Comparison of ENCODE assay signal across 30 cellular contexts in the genomic region with DNA sequence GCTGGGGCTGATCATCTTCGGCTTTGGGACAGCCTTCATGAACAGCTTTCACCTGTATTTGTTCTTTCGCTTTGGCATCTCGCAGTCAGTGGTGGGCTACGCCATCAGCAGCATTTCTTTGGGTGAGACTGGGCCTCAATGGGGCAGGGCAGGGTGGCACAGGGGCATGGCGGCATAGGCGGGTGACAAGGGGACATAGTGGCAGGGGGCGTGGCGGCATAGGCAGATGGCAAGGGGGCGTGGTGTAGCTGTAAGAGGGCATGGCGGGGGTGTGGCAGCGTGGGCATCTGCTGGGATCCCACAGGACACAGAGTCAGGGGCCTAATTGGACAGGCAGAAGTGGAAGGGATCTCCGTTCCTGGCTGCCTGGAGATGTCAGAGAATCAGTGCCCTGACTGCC. TPM values are rescaled to one million over a fixed set of nuclear protein-coding genes. Genes with fewer than 3 reads are reported as not detected.
"Had no signal": no experiment of that assay in that cellular context is flagged by ENCODE, and none has a peak within 500 bp of the region (broad histone marks: within the 10 kb centered on the region; RNA-seq: fewer than 3 reads in every experiment).

No MANE protein-coding gene starts in this region.

- H3K4me1 Mint-ChIP-seq: activated CD4-positive, alpha-beta memory T cell treated with anti-CD3 and anti-CD28 coated beads, Interleukin-2, amount 10 ng/mL, durations not matched to agents 7 days and 5 days; activated CD4-positive, alpha-beta T cell treated with anti-CD3 and anti-CD28 coated beads for 36 hours; activated CD4-positive, alpha-beta T cell treated with anti-CD3 and anti-CD28 coated beads, Interleukin-2, amount 10 ng/mL, durations not matched to agents 24 days and 14 days; activated naive CD4-positive, alpha-beta T cell treated with anti-CD3 and anti-CD28 coated beads, Interleukin-2, amount 10 ng/mL, durations not matched to agents 7 days and 5 days; activated naive CD8-positive, alpha-beta T cell treated with anti-CD3 and anti-CD28 coated beads, Interleukin-2, amount 10 ng/mL, durations not matched to agents 7 days and 5 days; brain; central memory CD8-positive, alpha-beta T cell had no signal

- H3K36me3 ChIP-seq: ascending aorta, breast epithelium, cardiac muscle cell, gastroesophageal sphincter had no signal

- H3K27me3 Mint-ChIP-seq: dendritic cell treated with granulocyte-macrophage colony-stimulating factor and Interleukin-4, amounts not matched to agents 40 ng/mL and 50 ng/mL, for 4 days had no signal

- H3K9me3 Mint-ChIP-seq: activated CD4-positive, alpha-beta memory T cell treated with anti-CD3 and anti-CD28 coated beads, Interleukin-2, amount 10 ng/mL, durations not matched to agents 7 days and 5 days; activated CD4-positive, alpha-beta T cell treated with anti-CD3 and anti-CD28 coated beads, Interleukin-2, amount 10 ng/mL, durations not matched to agents 24 days and 14 days; activated naive CD4-positive, alpha-beta T cell treated with anti-CD3 and anti-CD28 coated beads, Interleukin-2, amount 10 ng/mL, durations not matched to agents 7 days and 5 days; activated naive CD8-positive, alpha-beta T cell treated with anti-CD3 and anti-CD28 coated beads, Interleukin-2, amount 10 ng/mL, durations not matched to agents 7 days and 5 days; dendritic cell treated with granulocyte-macrophage colony-stimulating factor and Interleukin-4, amounts not matched to agents 40 ng/mL and 50 ng/mL, for 4 days had no signal

- DNase-seq: activated CD4-positive, alpha-beta memory T cell treated with anti-CD3 and anti-CD28 coated beads, Interleukin-2, amount 10 ng/mL, durations not matched to agents 7 days and 5 days; activated CD4-positive, alpha-beta T cell treated with anti-CD3 and anti-CD28 coated beads for 36 hours; activated CD4-positive, alpha-beta T cell treated with anti-CD3 and anti-CD28 coated beads, Interleukin-2, amount 10 ng/mL, durations not matched to agents 24 days and 14 days; activated CD4-positive, CD25-positive, alpha-beta regulatory T cell; activated CD4-positive, CD25-positive, alpha-beta regulatory T cell treated with anti-CD3 and anti-CD28 coated beads, Interleukin-2, amount 50 U/mL, for 72 hours; activated gamma-delta T cell; activated naive CD4-positive, alpha-beta T cell; activated naive CD4-positive, alpha-beta T cell treated with anti-CD3 and anti-CD28 coated beads, Interleukin-2, amount 10 ng/mL, durations not matched to agents 7 days and 5 days; activated naive CD8-positive, alpha-beta T cell treated with anti-CD3 and anti-CD28 coated beads, Interleukin-2, amount 10 ng/mL, durations not matched to agents 7 days and 5 days; activated T-cell treated with anti-CD3 and anti-CD28 coated beads, Interleukin-2, amount 50 U/mL, for 1 hour; activated T-cell treated with anti-CD3 and anti-CD28 coated beads, Interleukin-2, amount 50 U/mL, for 72 hours; dorsolateral prefrontal cortex; effector memory CD4-positive, alpha-beta T cell; endodermal cell; foreskin melanocyte; T-helper 2 cell had no signal

- ATAC-seq: activated CD4-positive, alpha-beta T cell treated with anti-CD3 and anti-CD28 coated beads for 36 hours; activated naive CD4-positive, alpha-beta T cell treated with anti-CD3 and anti-CD28 coated beads, Interleukin-2, amount 50 U/mL, for 72 hours; activated T-cell treated with anti-CD3 and anti-CD28 coated beads, Interleukin-2, amount 50 U/mL, for 72 hours; esophagus mucosa; gastroesophageal sphincter had no signal

- H3K27me3 ChIP-seq: ascending aorta, breast epithelium, cardiac muscle cell, dorsolateral prefrontal cortex, gastroesophageal sphincter had no signal

- H3K4me3 ChIP-seq: ascending aorta, breast epithelium, cardiac muscle cell, coronary artery, dorsolateral prefrontal cortex, gastroesophageal sphincter had no signal

- H3K9me3 ChIP-seq: ascending aorta, breast epithelium had no signal

- H3K27ac ChIP-seq: ascending aorta, breast epithelium, cardiac muscle cell, coronary artery, dorsolateral prefrontal cortex, gastroesophageal sphincter had no signal

- H3K36me3 Mint-ChIP-seq: activated naive CD4-positive, alpha-beta T cell treated with anti-CD3 and anti-CD28 coated beads, Interleukin-2, amount 10 ng/mL, durations not matched to agents 7 days and 5 days; activated naive CD8-positive, alpha-beta T cell treated with anti-CD3 and anti-CD28 coated beads, Interleukin-2, amount 10 ng/mL, durations not matched to agents 7 days and 5 days; brain had no signal

- H3K27ac Mint-ChIP-seq: activated CD4-positive, alpha-beta memory T cell treated with anti-CD3 and anti-CD28 coated beads, Interleukin-2, amount 10 ng/mL, durations not matched to agents 7 days and 5 days; activated CD4-positive, alpha-beta T cell treated with anti-CD3 and anti-CD28 coated beads for 36 hours; activated CD4-positive, alpha-beta T cell treated with anti-CD3 and anti-CD28 coated beads, Interleukin-2, amount 10 ng/mL, durations not matched to agents 24 days and 14 days; activated naive CD4-positive, alpha-beta T cell treated with anti-CD3 and anti-CD28 coated beads, Interleukin-2, amount 10 ng/mL, durations not matched to agents 7 days and 5 days; activated naive CD4-positive, alpha-beta T cell treated with anti-CD3 and anti-CD28 coated beads, Interleukin-2, amount 50 U/mL, for 72 hours; activated naive CD8-positive, alpha-beta T cell treated with anti-CD3 and anti-CD28 coated beads, Interleukin-2, amount 10 ng/mL, durations not matched to agents 7 days and 5 days; activated T-cell treated with anti-CD3 and anti-CD28 coated beads, Interleukin-2, amount 50 U/mL, for 72 hours; brain; dendritic cell treated with granulocyte-macrophage colony-stimulating factor and Interleukin-4, amounts not matched to agents 40 ng/mL and 50 ng/mL, for 4 days; endodermal cell had no signal

- H3K4me3 Mint-ChIP-seq: activated CD4-positive, alpha-beta memory T cell treated with anti-CD3 and anti-CD28 coated beads, Interleukin-2, amount 10 ng/mL, durations not matched to agents 7 days and 5 days; activated CD4-positive, alpha-beta T cell treated with anti-CD3 and anti-CD28 coated beads for 36 hours; activated CD4-positive, alpha-beta T cell treated with anti-CD3 and anti-CD28 coated beads, Interleukin-2, amount 10 ng/mL, durations not matched to agents 24 days and 14 days; activated naive CD4-positive, alpha-beta T cell treated with anti-CD3 and anti-CD28 coated beads, Interleukin-2, amount 10 ng/mL, durations not matched to agents 7 days and 5 days; activated naive CD8-positive, alpha-beta T cell treated with anti-CD3 and anti-CD28 coated beads, Interleukin-2, amount 10 ng/mL, durations not matched to agents 7 days and 5 days; activated T-cell treated with anti-CD3 and anti-CD28 coated beads, Interleukin-2, amount 50 U/mL, for 72 hours; brain; central memory CD8-positive, alpha-beta T cell; dendritic cell treated with granulocyte-macrophage colony-stimulating factor and Interleukin-4, amounts not matched to agents 40 ng/mL and 50 ng/mL, for 4 days; endodermal cell had no signal

- H3K4me1 ChIP-seq: ascending aorta, breast epithelium, gastroesophageal sphincter had no signal

RNA-seq across cellular contexts. Expression of a gene that starts 25.5 kb away (rescaled TPM):
- total RNA-seq: activated CD4-positive, alpha-beta memory T cell treated with anti-CD3 and anti-CD28 coated beads, Interleukin-2, amount 10 ng/mL, durations not matched to agents 7 days and 5 days; activated CD4-positive, alpha-beta T cell treated with anti-CD3 and anti-CD28 coated beads for 36 hours; activated CD4-positive, alpha-beta T cell treated with anti-CD3 and anti-CD28 coated beads, Interleukin-2, amount 10 ng/mL, durations not matched to agents 24 days and 14 days; activated naive CD4-positive, alpha-beta T cell treated with anti-CD3 and anti-CD28 coated beads, Interleukin-2, amount 50 U/mL, for 72 hours; ascending aorta; epithelial cell of proximal tubule; T-helper 1 cell treated with Interleukin-12 subunit alpha and Interleukin-12 subunit beta and Interleukin-4 antibody, amounts not matched to agents 30 ng/mL and 1 ng/mL, for 36 hours had no signal
- polyA plus RNA-seq: fibroblast of lung had no signal

RNA-seq across cellular contexts. Expression of a gene that starts 42.0 kb away (rescaled TPM):
- total RNA-seq: ascending aorta, epithelial cell of proximal tubule, glomerular endothelial cell had no signal
